In genomic region chr2:38077431-38077769, GRCh38 we compare ENCODE assay signal across 9 cellular contexts. TPM values are rescaled to one million over a fixed set of nuclear protein-coding genes. Genes with fewer than 3 reads are reported as not detected.
DNase-seq lines count a peak whose midpoint lies in the region; ATAC-seq and TF ChIP-seq lines count a peak whose summit lies in the region.
"Had no signal": no experiment of that assay in that cellular context is flagged by ENCODE, and none has a peak within 500 bp of the region (broad histone marks: within the 10 kb centered on the region; RNA-seq: fewer than 3 reads in every experiment).

No MANE protein-coding gene starts in this region.

- H3K27me3 Mint-ChIP-seq in IgD-negative memory B cell (peaks cover 65% of the 10 kb centered on the region), naive B cell (peaks cover 57 to 82% (median 63%) of the 10 kb centered on the region in 3 donors)

- H3K4me3 ChIP-seq in AG09309 (ENCODE audit: control insufficient read depth, low read depth, low read length) (peak overlapping the region; percentile 32), coronary artery (peak overlapping the region; percentile 73)

- H3K4me1 Mint-ChIP-seq in IgD-negative memory B cell, result peaks cover 4 to 15% (median 11%) of the 10 kb centered on the region in 3 donors
- H3K4me1 Mint-ChIP-seq in naive B cell, result peaks cover 12 to 28% (median 27%) of the 10 kb centered on the region in 3 donors

- H3K9me3 Mint-ChIP-seq in IgD-negative memory B cell (no peaks in the 10 kb centered on the region), naive B cell (peaks cover 0 to 2% (median 0%) of the 10 kb centered on the region in 7 donors)

- TF ChIP-seq CTCF in AG09309 (IDR thresholded peaks at IDR 0.05; ENCODE audit: control insufficient read depth, insufficient read depth, low read depth, low read length, missing control alignments) (no peak), coronary artery (IDR thresholded peaks at IDR 0.05) (no peak)

- H3K27ac Mint-ChIP-seq in IgD-negative memory B cell, result no peak overlapping the region
- H3K27ac Mint-ChIP-seq in naive B cell, result peak overlapping the region in 2 of 6 donors; percentile 41 to 60

- H3K4me3 Mint-ChIP-seq in IgD-negative memory B cell (peak overlapping the region; percentile 46 to 80 (median 62)), naive B cell (peak overlapping the region in 7 of 8 donors; percentile 61 to 90 (median 65))

- H3K36me3 Mint-ChIP-seq in IgD-negative memory B cell (peaks cover 2% of the 10 kb centered on the region), naive B cell (no peaks in the 10 kb centered on the region)

- no peak for DNase-seq in AG09309 (ENCODE audit: low read depth)
- no peak for DNase-seq in coronary artery (ENCODE audit: low spot score)
- no peak for DNase-seq in naive B cell
- no peak for DNase-seq in iPS-NIHi11 (ENCODE audit: low spot score)
- DNase-seq in NCI-H128 (lab: John Stamatoyannopoulos, UW; ENCODE audit: unreplicated experiment), result no peak
- no peak for DNase-seq in NCI-H1105 (lab: John Stamatoyannopoulos, UW)
- no peak for DNase-seq in NCI-H1930 (lab: John Stamatoyannopoulos, UW)
- DNase-seq: occipital lobe had no signal

- H3K27ac ChIP-seq in coronary artery, result peak overlapping the region; percentile 48 to 85

- ATAC-seq in naive B cell (ENCODE audit: low read depth in 2 of 2), result no peak

RNA-seq across cellular contexts. Expression of gene CYP1B1, which starts 1.4 kb away (rescaled TPM):
- 0.20 TPM for polyA plus RNA-seq in IgD-negative memory B cell
- 1 to 10 TPM in 2 of 6 donors, under 1 TPM in 2, not detected in 2; 0.20 to 2.4 (median 0.87) TPM for polyA plus RNA-seq in naive B cell (ENCODE audit: low read depth in 6 of 6)
